1 cellular context compared by ENCODE assay signal in the genomic region with DNA sequence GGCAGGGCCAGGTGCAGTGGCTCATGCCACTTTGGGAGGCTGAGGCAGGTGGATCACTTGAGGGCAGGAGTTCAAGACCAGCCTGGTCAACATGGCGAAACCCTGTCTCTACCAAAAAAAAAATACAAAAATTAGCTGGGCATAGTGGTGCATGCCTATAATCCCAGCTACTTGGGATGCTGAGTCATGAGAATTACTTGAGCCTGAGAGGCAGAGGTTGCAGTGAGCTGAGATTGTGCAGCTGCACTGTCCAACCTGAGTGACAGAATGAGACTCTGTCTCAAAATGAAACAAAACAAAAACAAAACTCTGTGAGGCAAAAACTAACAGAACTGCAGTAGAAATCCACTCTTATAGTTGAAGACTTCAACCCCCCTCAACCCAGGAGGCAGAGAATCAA.
A peak's percentile ranks its signal among the peaks of the same experiment; 100 is the strongest.
TF ChIP-seq lines count a peak whose summit lies in the region.

No MANE protein-coding gene starts in this region.

TF ChIP-seq in IMR-90, 13 proteins besides CTCF, POLR2A, EP300 and RAD21:
- peak; percentile 51; the same call in 1 of the 2 replicates for TF ChIP-seq MAFK (IDR thresholded peaks at IDR 0.05; ENCODE audit: low read depth, low read length)
